Comparison of ENCODE assay signal across 1 cellular context in the genomic region with DNA sequence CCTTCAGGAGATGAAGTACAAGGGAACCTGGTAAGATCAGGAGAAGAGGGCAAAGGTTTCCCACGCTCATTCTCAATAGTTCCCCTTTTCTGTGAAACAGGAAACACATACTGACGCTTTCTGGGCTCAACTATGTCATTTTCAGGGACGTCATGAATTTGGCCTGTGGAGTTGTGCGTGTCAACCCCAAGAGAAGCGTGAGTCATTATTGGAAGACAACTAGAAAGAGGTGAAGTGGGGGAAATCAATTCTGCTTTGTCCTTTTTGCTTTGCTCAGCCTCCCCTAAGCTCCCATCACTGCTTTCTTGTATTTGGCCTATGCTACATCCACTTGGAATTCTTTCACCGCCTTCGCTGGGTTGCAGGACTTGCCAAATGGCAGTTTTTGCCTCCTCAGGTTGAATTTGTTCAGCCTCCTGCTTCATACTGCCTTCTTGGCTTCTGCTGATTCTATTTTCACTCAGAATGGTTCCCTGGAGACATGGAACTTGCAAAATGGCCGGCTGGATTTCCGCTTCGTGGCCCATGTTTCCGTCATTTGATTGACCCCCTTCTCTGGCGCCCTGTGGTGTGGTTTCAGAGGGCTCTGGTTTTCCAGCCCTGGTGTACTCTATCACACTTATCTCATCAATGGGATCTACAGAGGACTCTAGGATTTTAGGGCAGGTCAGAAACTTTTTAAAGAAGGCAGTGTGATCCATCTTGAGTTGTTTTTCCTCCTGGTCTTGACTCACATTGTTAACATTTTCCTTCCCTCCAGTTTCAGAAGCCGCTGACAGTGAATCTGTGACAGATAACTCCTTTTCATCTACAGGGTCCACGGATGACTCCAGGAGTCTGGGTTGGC.
TF ChIP-seq lines count a peak whose summit lies in the region.

No MANE protein-coding gene starts in this region.

TF ChIP-seq in GM12878, 131 proteins besides CTCF, POLR2A, EP300 and RAD21 (continued from another document and continues in another):
- TF ChIP-seq ZBTB40 (IDR thresholded peaks at IDR 0.05; ENCODE audit: borderline replicate concordance) (no peak; the same call in 1 of the 2 replicates), MTA2 (IDR thresholded peaks at IDR 0.05; ENCODE audit: low read depth) (peak; percentile 94), SMC3 (IDR thresholded peaks at IDR 0.05; ENCODE audit: borderline replicate concordance, low read length) (no peak), BACH1 (IDR thresholded peaks at IDR 0.05; ENCODE audit: borderline replicate concordance) (peak; percentile 34; the same call in 1 of the 2 replicates), BMI1 (IDR thresholded peaks at IDR 0.05; ENCODE audit: borderline replicate concordance) (0 out of 2 replicates have a peak, but pooled peaks have one; percentile 49), MTA3 (IDR thresholded peaks at IDR 0.05; ENCODE audit: borderline replicate concordance, low read length) (no peak), NR2C1 (IDR thresholded peaks at IDR 0.05) (peak; percentile 38; the same call in 1 of the 2 replicates), KDM1A (IDR thresholded peaks at IDR 0.05; ENCODE audit: borderline replicate concordance) (no peak), HCFC1 (IDR thresholded peaks at IDR 0.05; ENCODE audit: low read length) (no peak), KLF5 (IDR thresholded peaks at IDR 0.05; ENCODE audit: partially characterized antibody) (peak; percentile 77), FOXM1 (IDR thresholded peaks at IDR 0.05; ENCODE audit: low read depth, low read length) (no peak), PAX5 (IDR thresholded peaks at IDR 0.05; ENCODE audit: borderline replicate concordance, low read depth, low read length) (peak; percentile 53; the same call in 1 of the 2 replicates), KAT2A (conservative IDR thresholded peaks at IDR 0.05; ENCODE audit: control insufficient read depth, low read depth, low read length) (no peak), TCF12 (IDR thresholded peaks at IDR 0.05; ENCODE audit: low read depth, low read length) (peak; percentile 81), TCF7 (IDR thresholded peaks at IDR 0.05; ENCODE audit: borderline replicate concordance) (peak; percentile 21; the same call in 1 of the 2 replicates), WRNIP1 (IDR thresholded peaks at IDR 0.05; ENCODE audit: borderline replicate concordance, low read depth, low read length) (no peak), SIN3A (IDR thresholded peaks at IDR 0.05; ENCODE audit: low read depth, low read length) (0 out of 2 replicates have a peak, but pooled peaks have one; percentile 17), RFX5 (IDR thresholded peaks at IDR 0.05; ENCODE audit: low read depth, low read length) (0 out of 2 replicates have a peak, but pooled peaks have one; percentile 38), RUNX3 (IDR thresholded peaks at IDR 0.05; ENCODE audit: low read length) (no peak), CREM (IDR thresholded peaks at IDR 0.05; ENCODE audit: low read depth) (peak; percentile 98), SPI1 (IDR thresholded peaks at IDR 0.05; ENCODE audit: borderline replicate concordance, insufficient read depth, low read depth, low read length) (peak; percentile 51), ATF3 (IDR thresholded peaks at IDR 0.05; ENCODE audit: borderline replicate concordance, extremely low read depth, low read depth, low read length) (no peak), SUZ12 (IDR thresholded peaks at IDR 0.05; ENCODE audit: unreplicated experiment) (no peak), EGR1 (IDR thresholded peaks at IDR 0.05; ENCODE audit: borderline replicate concordance in 1 of 2, low read depth in 2 of 2, low read length in 2 of 2) (0 out of 3 replicates have a peak, but pooled peaks of 1 of the 2 experiments have one; percentile 32), IKZF1 (conservative IDR thresholded peaks at IDR 0.05) (peak; percentile 95), BCLAF1 (IDR thresholded peaks at IDR 0.05) (no peak), JUND (IDR thresholded peaks at IDR 0.05; ENCODE audit: low read depth, low read length) (peak; percentile 90), USF1 (IDR thresholded peaks at IDR 0.05; ENCODE audit: borderline replicate concordance, extremely low read length, insufficient read depth, low read depth, low read length) (no peak), TCF3 (IDR thresholded peaks at IDR 0.05; ENCODE audit: borderline replicate concordance, insufficient read depth, low read depth, low read length) (peak; percentile 74; the same call in 1 of the 2 replicates), RB1 (IDR thresholded peaks at IDR 0.05; ENCODE audit: borderline replicate concordance) (peak; percentile 19; the same call in 1 of the 2 replicates), FOXK2 (IDR thresholded peaks at IDR 0.05) (no peak)
- TF ChIP-seq, protein P1, sequence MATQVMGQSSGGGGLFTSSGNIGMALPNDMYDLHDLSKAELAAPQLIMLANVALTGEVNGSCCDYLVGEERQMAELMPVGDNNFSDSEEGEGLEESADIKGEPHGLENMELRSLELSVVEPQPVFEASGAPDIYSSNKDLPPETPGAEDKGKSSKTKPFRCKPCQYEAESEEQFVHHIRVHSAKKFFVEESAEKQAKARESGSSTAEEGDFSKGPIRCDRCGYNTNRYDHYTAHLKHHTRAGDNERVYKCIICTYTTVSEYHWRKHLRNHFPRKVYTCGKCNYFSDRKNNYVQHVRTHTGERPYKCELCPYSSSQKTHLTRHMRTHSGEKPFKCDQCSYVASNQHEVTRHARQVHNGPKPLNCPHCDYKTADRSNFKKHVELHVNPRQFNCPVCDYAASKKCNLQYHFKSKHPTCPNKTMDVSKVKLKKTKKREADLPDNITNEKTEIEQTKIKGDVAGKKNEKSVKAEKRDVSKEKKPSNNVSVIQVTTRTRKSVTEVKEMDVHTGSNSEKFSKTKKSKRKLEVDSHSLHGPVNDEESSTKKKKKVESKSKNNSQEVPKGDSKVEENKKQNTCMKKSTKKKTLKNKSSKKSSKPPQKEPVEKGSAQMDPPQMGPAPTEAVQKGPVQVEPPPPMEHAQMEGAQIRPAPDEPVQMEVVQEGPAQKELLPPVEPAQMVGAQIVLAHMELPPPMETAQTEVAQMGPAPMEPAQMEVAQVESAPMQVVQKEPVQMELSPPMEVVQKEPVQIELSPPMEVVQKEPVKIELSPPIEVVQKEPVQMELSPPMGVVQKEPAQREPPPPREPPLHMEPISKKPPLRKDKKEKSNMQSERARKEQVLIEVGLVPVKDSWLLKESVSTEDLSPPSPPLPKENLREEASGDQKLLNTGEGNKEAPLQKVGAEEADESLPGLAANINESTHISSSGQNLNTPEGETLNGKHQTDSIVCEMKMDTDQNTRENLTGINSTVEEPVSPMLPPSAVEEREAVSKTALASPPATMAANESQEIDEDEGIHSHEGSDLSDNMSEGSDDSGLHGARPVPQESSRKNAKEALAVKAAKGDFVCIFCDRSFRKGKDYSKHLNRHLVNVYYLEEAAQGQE (IDR thresholded peaks at IDR 0.05; ENCODE audit: low read depth, low read length), result no peak
- TF ChIP-seq, protein P2, sequence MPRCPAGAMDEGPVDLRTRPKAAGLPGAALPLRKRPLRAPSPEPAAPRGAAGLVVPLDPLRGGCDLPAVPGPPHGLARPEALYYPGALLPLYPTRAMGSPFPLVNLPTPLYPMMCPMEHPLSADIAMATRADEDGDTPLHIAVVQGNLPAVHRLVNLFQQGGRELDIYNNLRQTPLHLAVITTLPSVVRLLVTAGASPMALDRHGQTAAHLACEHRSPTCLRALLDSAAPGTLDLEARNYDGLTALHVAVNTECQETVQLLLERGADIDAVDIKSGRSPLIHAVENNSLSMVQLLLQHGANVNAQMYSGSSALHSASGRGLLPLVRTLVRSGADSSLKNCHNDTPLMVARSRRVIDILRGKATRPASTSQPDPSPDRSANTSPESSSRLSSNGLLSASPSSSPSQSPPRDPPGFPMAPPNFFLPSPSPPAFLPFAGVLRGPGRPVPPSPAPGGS (IDR thresholded peaks at IDR 0.05; ENCODE audit: borderline replicate concordance, insufficient read depth, low read depth, low read length, poor library complexity, severe bottlenecking), result peak; percentile 99
- TF ChIP-seq, protein P3, sequence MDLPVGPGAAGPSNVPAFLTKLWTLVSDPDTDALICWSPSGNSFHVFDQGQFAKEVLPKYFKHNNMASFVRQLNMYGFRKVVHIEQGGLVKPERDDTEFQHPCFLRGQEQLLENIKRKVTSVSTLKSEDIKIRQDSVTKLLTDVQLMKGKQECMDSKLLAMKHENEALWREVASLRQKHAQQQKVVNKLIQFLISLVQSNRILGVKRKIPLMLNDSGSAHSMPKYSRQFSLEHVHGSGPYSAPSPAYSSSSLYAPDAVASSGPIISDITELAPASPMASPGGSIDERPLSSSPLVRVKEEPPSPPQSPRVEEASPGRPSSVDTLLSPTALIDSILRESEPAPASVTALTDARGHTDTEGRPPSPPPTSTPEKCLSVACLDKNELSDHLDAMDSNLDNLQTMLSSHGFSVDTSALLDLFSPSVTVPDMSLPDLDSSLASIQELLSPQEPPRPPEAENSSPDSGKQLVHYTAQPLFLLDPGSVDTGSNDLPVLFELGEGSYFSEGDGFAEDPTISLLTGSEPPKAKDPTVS (IDR thresholded peaks at IDR 0.05; ENCODE audit: low read depth, low read length), result no peak
- TF ChIP-seq, protein P4, sequence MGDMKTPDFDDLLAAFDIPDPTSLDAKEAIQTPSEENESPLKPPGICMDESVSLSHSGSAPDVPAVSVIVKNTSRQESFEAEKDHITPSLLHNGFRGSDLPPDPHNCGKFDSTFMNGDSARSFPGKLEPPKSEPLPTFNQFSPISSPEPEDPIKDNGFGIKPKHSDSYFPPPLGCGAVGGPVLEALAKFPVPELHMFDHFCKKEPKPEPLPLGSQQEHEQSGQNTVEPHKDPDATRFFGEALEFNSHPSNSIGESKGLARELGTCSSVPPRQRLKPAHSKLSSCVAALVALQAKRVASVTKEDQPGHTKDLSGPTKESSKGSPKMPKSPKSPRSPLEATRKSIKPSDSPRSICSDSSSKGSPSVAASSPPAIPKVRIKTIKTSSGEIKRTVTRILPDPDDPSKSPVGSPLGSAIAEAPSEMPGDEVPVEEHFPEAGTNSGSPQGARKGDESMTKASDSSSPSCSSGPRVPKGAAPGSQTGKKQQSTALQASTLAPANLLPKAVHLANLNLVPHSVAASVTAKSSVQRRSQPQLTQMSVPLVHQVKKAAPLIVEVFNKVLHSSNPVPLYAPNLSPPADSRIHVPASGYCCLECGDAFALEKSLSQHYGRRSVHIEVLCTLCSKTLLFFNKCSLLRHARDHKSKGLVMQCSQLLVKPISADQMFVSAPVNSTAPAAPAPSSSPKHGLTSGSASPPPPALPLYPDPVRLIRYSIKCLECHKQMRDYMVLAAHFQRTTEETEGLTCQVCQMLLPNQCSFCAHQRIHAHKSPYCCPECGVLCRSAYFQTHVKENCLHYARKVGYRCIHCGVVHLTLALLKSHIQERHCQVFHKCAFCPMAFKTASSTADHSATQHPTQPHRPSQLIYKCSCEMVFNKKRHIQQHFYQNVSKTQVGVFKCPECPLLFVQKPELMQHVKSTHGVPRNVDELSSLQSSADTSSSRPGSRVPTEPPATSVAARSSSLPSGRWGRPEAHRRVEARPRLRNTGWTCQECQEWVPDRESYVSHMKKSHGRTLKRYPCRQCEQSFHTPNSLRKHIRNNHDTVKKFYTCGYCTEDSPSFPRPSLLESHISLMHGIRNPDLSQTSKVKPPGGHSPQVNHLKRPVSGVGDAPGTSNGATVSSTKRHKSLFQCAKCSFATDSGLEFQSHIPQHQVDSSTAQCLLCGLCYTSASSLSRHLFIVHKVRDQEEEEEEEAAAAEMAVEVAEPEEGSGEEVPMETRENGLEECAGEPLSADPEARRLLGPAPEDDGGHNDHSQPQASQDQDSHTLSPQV (IDR thresholded peaks at IDR 0.05), result peak; percentile 93
